In genomic region chr1:110339040-110339426, GRCh38 we compare ENCODE assay signal across 8 cellular contexts. TPM values are rescaled to one million over a fixed set of nuclear protein-coding genes. Genes with fewer than 3 reads are reported as not detected.
DNase-seq lines count a peak whose midpoint lies in the region; ATAC-seq, FAIRE-seq and TF ChIP-seq lines count a peak whose summit lies in the region.

Gene RBM15 (plus strand): TSS chr1:110339377. CDS start chr1:110339406, 29 bp downstream.

- H3K9me3 ChIP-seq in A673 (ENCODE audit: low read depth, low read length, poor library complexity, severe bottlenecking) = no peaks in the 10 kb centered on the region
- no peaks in the 10 kb centered on the region for H3K9me3 ChIP-seq in iPS-20b (ENCODE audit: insufficient read depth, low read depth, low read length)

- CTCF ChIA-PET in A673 (lab: Charles Lee) = interaction anchor here (0.5 to 1.3 kb wide), 2 partner anchors 131 to 822 kb away, joined by 5 to 12 read pairs; no protein-coding TSS in a partner anchor

- no peak for TF ChIP-seq CTCF in A673 (conservative IDR thresholded peaks at IDR 0.05; ENCODE audit: low read depth, low read length)
- no peak for TF ChIP-seq CTCF in VCaP (conservative IDR thresholded peaks at IDR 0.05)
- TF ChIP-seq CTCF in bronchial epithelial cell (IDR thresholded peaks at IDR 0.05; ENCODE audit: insufficient read depth, low read length, severe bottlenecking) = no peak

- peaks cover 39% of the 10 kb centered on the region for H3K36me3 ChIP-seq in A673 (ENCODE audit: insufficient read depth, low read length, poor library complexity, severe bottlenecking)
- peaks cover 15% of the 10 kb centered on the region for H3K36me3 ChIP-seq in bronchial epithelial cell (ENCODE audit: control insufficient read depth, insufficient read depth, low read length)
- H3K36me3 ChIP-seq in iPS-20b (ENCODE audit: insufficient read depth, low read depth, low read length) = peaks cover 39% of the 10 kb centered on the region

- H3K27me3 ChIP-seq in A673 (replicated peaks; ENCODE audit: insufficient read depth, low read depth, low read length, poor library complexity) (no peaks in the 10 kb centered on the region), bronchial epithelial cell (ENCODE audit: control insufficient read depth, insufficient read depth, low read length) (no peaks in the 10 kb centered on the region), iPS-20b (ENCODE audit: insufficient read depth, low read length) (no peaks in the 10 kb centered on the region)

- DNase-seq in A673 (ENCODE audit: low spot score) = peak; percentile 100
- peak; percentile 100 for DNase-seq in NCI-H2196 (lab: John Stamatoyannopoulos, UW; ENCODE audit: unreplicated experiment)
- peak; percentile 100 for DNase-seq in bronchial epithelial cell (ENCODE audit: low read depth)

- POLR2A ChIA-PET in A673 (lab: Charles Lee; ENCODE audit: low non-redundant PET) = no interaction called here

- H3K4me1 ChIP-seq in A673 (ENCODE audit: insufficient read depth, low read length, poor library complexity, severe bottlenecking) (peaks cover 36% of the 10 kb centered on the region), iPS-20b (ENCODE audit: insufficient read depth, low read length) (peaks cover 28% of the 10 kb centered on the region)

- intact Hi-C loops in A673 (cut with micrococcal nuclease; ENCODE audit: unreplicated experiment) = loop anchor here (2.0 kb wide), 1 partner anchor 68 kb away; the partner anchor contains the start of gene LAMTOR5

- H3K4me3 ChIP-seq in A673 (ENCODE audit: low read depth, low read length, poor library complexity, severe bottlenecking) (peak within 1 kb of the TSS; percentile 75), bronchial epithelial cell (ENCODE audit: low read depth, low read length) (peak within 1 kb of the TSS; percentile 97), iPS-20b (ENCODE audit: low read length) (peak within 1 kb of the TSS; percentile 86), skin epidermis (peak within 1 kb of the TSS; percentile 76 to 96 (median 89))

- H3K27ac ChIP-seq in A673 (ENCODE audit: low read depth, low read length, poor library complexity, severe bottlenecking) = peak within 1 kb of the TSS; percentile 98
- H3K27ac ChIP-seq in VCaP = peak within 1 kb of the TSS; percentile 97
- peak within 1 kb of the TSS; percentile 68 for H3K27ac ChIP-seq in iPS-20b (ENCODE audit: low read length)
- H3K27ac ChIP-seq in skin epidermis = peak within 1 kb of the TSS; percentile 50 to 99 (median 97)

- peak within 1 kb of the TSS; percentile 89 for H3K9ac ChIP-seq in iPS-20b (ENCODE audit: low read depth, low read length)

- no peak for FAIRE-seq in bronchial epithelial cell (lab: Jason Lieb, UNC)

- peak; percentile 85 for ATAC-seq in GM18870 (IDR thresholded peaks at IDR 0.05; ENCODE audit: unreplicated experiment)
- peak; percentile 71 for ATAC-seq in HG03139 (IDR thresholded peaks at IDR 0.05; ENCODE audit: unreplicated experiment)

- no TSS peak for BruUV-seq in A673 (replicated peaks; lab: Mats Ljungman, UMichigan)

RNA-seq across cellular contexts. Expression of gene RBM15, which starts in this region (rescaled TPM):
- 59.9 and 60.3 TPM in 2 replicates for total RNA-seq in A673 (2021)
- 33.4 and 37.1 TPM in 2 replicates for total RNA-seq in bronchial epithelial cell

Comparison
In these comparisons a context has a peak if more than half of its experiments do, and no peak if none do; other contexts are left out.
1. Peak in every context shown above with its lines: DNase-seq, ATAC-seq, H3K4me3 ChIP-seq and H3K27ac ChIP-seq.